Comparison of ENCODE assay signal across 19 cellular contexts in genomic region chr11:43985386-43985752, GRCh38. TPM values are rescaled to one million over a fixed set of nuclear protein-coding genes. Genes with fewer than 3 reads are reported as not detected.
DNase-seq lines count a peak whose midpoint lies in the region; ATAC-seq and TF ChIP-seq lines count a peak whose summit lies in the region.
"Had no signal": no experiment of that assay in that cellular context is flagged by ENCODE, and none has a peak within 500 bp of the region (broad histone marks: within the 10 kb centered on the region; RNA-seq: fewer than 3 reads in every experiment).

No MANE protein-coding gene starts in this region.

- H3K27ac ChIP-seq in VCaP (peak overlapping the region; percentile 58), lower lobe of right lung (peak overlapping the region; percentile 36), upper lobe of left lung (peak overlapping the region; percentile 60 to 89 (median 73)), tibial nerve (no peak overlapping the region)
- H3K27ac ChIP-seq: PC-9, RWPE1 had no signal

- DNase-seq in endothelial cell (ENCODE audit: low spot score) (no peak), lower lobe of right lung (no peak), upper lobe of left lung (no peak), nucleus accumbens (lab: John Stamatoyannopoulos, UW) (no peak), NCI-H1930 (lab: John Stamatoyannopoulos, UW) (no peak), medulla oblongata (ENCODE audit: extremely low spot score) (no peak), tibial nerve (ENCODE audit: low spot score in 2 of 2) (no peak)
- DNase-seq: AML-193, GF-D8, GOT3, NCI-H187 treated with DMSO at 0.1 percent for 48 hours, NCI-H345, NCI-H524 treated with DMSO at 0.1 percent for 48 hours, PC-9, SIG-M5 had no signal

- no peak for TF ChIP-seq POLR2A in upper lobe of left lung (IDR thresholded peaks at IDR 0.05)
- no peak for TF ChIP-seq POLR2A in tibial nerve (IDR thresholded peaks at IDR 0.05)

- H3K36me3 ChIP-seq in lower lobe of right lung = no peaks in the 10 kb centered on the region
- H3K36me3 ChIP-seq in upper lobe of left lung = no peaks in the 10 kb centered on the region
- no peaks in the 10 kb centered on the region for H3K36me3 ChIP-seq in tibial nerve

- no peaks in the 10 kb centered on the region for H3K9me3 ChIP-seq in lower lobe of right lung
- H3K9me3 ChIP-seq in upper lobe of left lung = no peaks in the 10 kb centered on the region
- no peaks in the 10 kb centered on the region for H3K9me3 ChIP-seq in tibial nerve

- H3K27me3 ChIP-seq in lower lobe of right lung (ENCODE audit: low read depth) (no peaks in the 10 kb centered on the region), upper lobe of left lung (no peaks in the 10 kb centered on the region), tibial nerve (no peaks in the 10 kb centered on the region)

- TF ChIP-seq EP300 in upper lobe of left lung (IDR thresholded peaks at IDR 0.05) (no peak), tibial nerve (IDR thresholded peaks at IDR 0.05) (no peak)

- H3K4me3 ChIP-seq in lower lobe of right lung (no peak overlapping the region), upper lobe of left lung (no peak overlapping the region), tibial nerve (no peak overlapping the region)
- H3K4me3 ChIP-seq: GM12878, PC-9 had no signal

- TF ChIP-seq CTCF in VCaP (conservative IDR thresholded peaks at IDR 0.05) (no peak), endothelial cell (IDR thresholded peaks at IDR 0.05; ENCODE audit: unreplicated experiment) (no peak), lower lobe of right lung (IDR thresholded peaks at IDR 0.05) (no peak), upper lobe of left lung (IDR thresholded peaks at IDR 0.05) (no peak), tibial nerve (IDR thresholded peaks at IDR 0.05) (no peak)

- H3K27me3 Mint-ChIP-seq in endothelial cell (ENCODE audit: unreplicated experiment) = peaks cover 9% of the 10 kb centered on the region

- ATAC-seq in lower lobe of right lung = no peak
- ATAC-seq in upper lobe of left lung (ENCODE audit: low FRiP score in 2 of 2) = no peak
- ATAC-seq: GM12878, SK-N-SH treated with all-trans-retinoic acid at 6 μM for 48 hours had no signal

- H3K4me1 Mint-ChIP-seq in endothelial cell (ENCODE audit: unreplicated experiment) = peaks cover 59% of the 10 kb centered on the region

- H3K4me1 ChIP-seq in lower lobe of right lung (peaks cover 78% of the 10 kb centered on the region), upper lobe of left lung (peaks cover 42 to 77% (median 57%) of the 10 kb centered on the region in 4 donors), tibial nerve (peaks cover 0 to 43% (median 9%) of the 10 kb centered on the region in 4 donors)

- no peaks in the 10 kb centered on the region for H3K36me3 Mint-ChIP-seq in endothelial cell (ENCODE audit: low read depth, unreplicated experiment)

- intact Hi-C loops in lower lobe of right lung (cut with DNase I) = no loop called here

- peak overlapping the region; percentile 31 for H3K27ac Mint-ChIP-seq in endothelial cell (ENCODE audit: unreplicated experiment)

- WGBS in upper lobe of left lung, 2 donors = 32 to 33% methylated on average over 4 of the region's 4 CpGs
- 73 to 75% methylated on average over 4 of the region's 4 CpGs for WGBS in tibial nerve, 2 donors

- H3K9me3 Mint-ChIP-seq in endothelial cell (ENCODE audit: unreplicated experiment) = no peaks in the 10 kb centered on the region

- H3K4me3 Mint-ChIP-seq in endothelial cell (ENCODE audit: unreplicated experiment) = no peak overlapping the region

RNA-seq across cellular contexts. Expression of gene C11orf96, which starts 42.9 kb away (rescaled TPM):
- total RNA-seq in endothelial cell (ENCODE audit: unreplicated experiment) = 0.15 TPM
- 83.5 TPM for total RNA-seq in lower lobe of right lung
- total RNA-seq in upper lobe of left lung = 100 to 1,000 TPM in 4 of 6 donors, 10 to 100 TPM in 2; 83.2 to 255 (median 168) TPM
- total RNA-seq in tibial nerve = 100 to 1,000 TPM; 127 to 220 (median 157) TPM
- total RNA-seq: PC-9 had no signal

Comparison
In these comparisons a context has a peak if more than half of its experiments do, and no peak if none do; other contexts are left out.
1. H3K27ac ChIP-seq: peak in VCaP (single experiment), lower lobe of right lung (single experiment) and upper lobe of left lung (4 of 4); none in tibial nerve (0 of 4).
2. RNA of gene C11orf96, which starts 42.9 kb away (total RNA-seq): 83.2 to 255 TPM in upper lobe of left lung, 127 to 220 TPM in tibial nerve and 83.5 TPM in lower lobe of right lung (single experiment); 0.15 TPM in endothelial cell (single experiment); every median in the first group is over 10 times any median in the second.